Comparison of ENCODE assay signal across 9 cellular contexts in the genomic region with DNA sequence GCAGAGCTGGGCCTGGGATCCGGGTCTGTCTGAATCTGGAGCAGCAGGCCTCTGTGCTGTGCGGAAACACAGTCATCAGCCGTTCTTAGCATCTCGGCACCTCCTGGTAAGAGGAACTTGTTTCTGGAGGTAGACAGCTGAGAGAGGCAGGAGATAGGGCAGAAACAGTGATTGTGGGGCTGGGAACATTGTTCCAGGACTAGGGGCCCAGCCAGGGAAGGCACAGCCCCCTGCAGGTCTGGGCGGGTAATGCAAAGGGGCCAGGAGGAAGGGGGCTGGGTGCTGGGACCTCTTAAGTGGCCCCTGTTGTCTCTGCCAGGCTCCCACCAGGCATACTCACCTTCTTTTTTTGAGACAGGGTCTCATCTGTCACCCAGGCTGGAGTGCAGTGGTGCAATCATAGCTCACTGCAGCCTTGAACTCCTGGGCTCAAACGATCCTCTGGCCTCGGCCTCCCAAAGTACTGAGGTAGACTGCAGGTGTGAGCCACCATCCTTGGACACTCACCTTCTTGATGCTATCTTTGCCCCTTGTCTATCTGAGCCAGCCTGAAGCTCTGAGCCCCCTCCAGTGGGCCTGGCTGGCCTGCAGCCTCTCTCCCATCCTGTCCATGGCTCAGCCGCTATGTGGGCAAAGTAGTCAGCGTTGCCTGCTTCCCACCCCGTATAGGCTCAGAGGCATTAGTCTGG.
DNase-seq lines count a peak whose midpoint lies in the region; ATAC-seq and TF ChIP-seq lines count a peak whose summit lies in the region.
"Had no signal": no experiment of that assay in that cellular context is flagged by ENCODE, and none has a peak within 500 bp of the region (broad histone marks: within the 10 kb centered on the region; RNA-seq: fewer than 3 reads in every experiment).

No MANE protein-coding gene starts in this region.

- no peaks in the 10 kb centered on the region for H4K20me1 ChIP-seq in OCI-LY7 (ENCODE audit: insufficient read depth, low read length)

- no peak for TF ChIP-seq POLR2A in esophagus squamous epithelium (IDR thresholded peaks at IDR 0.05)

- BruUV-seq in OCI-LY7 (replicated peaks; lab: Mats Ljungman, UMichigan) = no TSS peak

- no peak for ATAC-seq in GM18861 (IDR thresholded peaks at IDR 0.05; ENCODE audit: unreplicated experiment)
- ATAC-seq in stimulated activated effector memory CD8-positive, alpha-beta T cell treated with anti-CD3 and anti-CD28 coated beads, Interleukin-12 subunit alpha, Interleukin-12 subunit beta, amount 100 ng/mL, for 72 hours = no peak

- intact Hi-C loops in OCI-LY7 (cut with micrococcal nuclease; ENCODE audit: unreplicated experiment) (no loop called here), esophagus squamous epithelium (cut with DNase I) (no loop called here)

- TF ChIP-seq CTCF in OCI-LY7 (conservative IDR thresholded peaks at IDR 0.05; ENCODE audit: low read length) = peak; percentile 72
- peak; percentile 43 for TF ChIP-seq CTCF in foreskin fibroblast (IDR thresholded peaks at IDR 0.05; ENCODE audit: low read depth, low read length)
- TF ChIP-seq CTCF in esophagus squamous epithelium (IDR thresholded peaks at IDR 0.05) = peak in 3 of 6 experiments; percentile 8 to 48 (median 19)

- POLR2A ChIA-PET in OCI-LY7 (lab: Charles Lee) = interaction anchor here (0.7 kb wide), 1 partner anchor 1964 kb away, joined by 3 read pairs; no protein-coding TSS in a partner anchor

- DNase-seq in ACHN (peak; percentile 11), ELF-1 (ENCODE audit: low read depth, low spot score) (peak; percentile 80), OCI-LY7 (ENCODE audit: low spot score) (peak; percentile 23), foreskin fibroblast (no peak), esophagus squamous epithelium (lab: John Stamatoyannopoulos, UW) (no peak), G401 (ENCODE audit: low spot score) (no peak)
- no peak for DNase-seq in stimulated activated effector memory CD8-positive, alpha-beta T cell treated with anti-CD3 and anti-CD28 coated beads, Interleukin-12 subunit alpha, Interleukin-12 subunit beta, amount 100 ng/mL, for 72 hours (ENCODE audit: low spot score in 2 of 2)

- no peaks in the 10 kb centered on the region for H3K36me3 ChIP-seq in OCI-LY7 (ENCODE audit: insufficient read depth, low read length)
- no peaks in the 10 kb centered on the region for H3K36me3 ChIP-seq in esophagus squamous epithelium

- CTCF ChIA-PET in OCI-LY7 (lab: Charles Lee; ENCODE audit: unreplicated experiment) = no interaction called here

- H3K4me3 ChIP-seq in OCI-LY7 (ENCODE audit: low read depth, low read length, poor library complexity, severe bottlenecking) = no peak overlapping the region
- H3K4me3 ChIP-seq in foreskin fibroblast (ENCODE audit: low read depth in 1 of 2, low read length in 2 of 2) = no peak overlapping the region
- H3K4me3 ChIP-seq in esophagus squamous epithelium = no peak overlapping the region

- H3K27ac Mint-ChIP-seq in stimulated activated effector memory CD8-positive, alpha-beta T cell treated with anti-CD3 and anti-CD28 coated beads, Interleukin-12 subunit alpha, Interleukin-12 subunit beta, amount 100 ng/mL, for 72 hours = no peak overlapping the region
- H3K27ac Mint-ChIP-seq: T-helper 1 cell treated with Interleukin-12 subunit alpha and Interleukin-12 subunit beta and Interleukin-4 antibody, amounts not matched to agents 30 μg/mL and 1 μg/mL, for 36 hours had no signal

- no peaks in the 10 kb centered on the region for H3K4me1 Mint-ChIP-seq in stimulated activated effector memory CD8-positive, alpha-beta T cell treated with anti-CD3 and anti-CD28 coated beads, Interleukin-12 subunit alpha, Interleukin-12 subunit beta, amount 100 ng/mL, for 72 hours

- H3K27ac ChIP-seq in OCI-LY7 (ENCODE audit: low read depth, low read length, poor library complexity, severe bottlenecking) = no peak overlapping the region
- H3K27ac ChIP-seq in esophagus squamous epithelium = no peak overlapping the region

- H3K9me2 ChIP-seq in OCI-LY7 (ENCODE audit: insufficient read depth, low read length) = no peaks in the 10 kb centered on the region

- H3K4me3 Mint-ChIP-seq in stimulated activated effector memory CD8-positive, alpha-beta T cell treated with anti-CD3 and anti-CD28 coated beads, Interleukin-12 subunit alpha, Interleukin-12 subunit beta, amount 100 ng/mL, for 72 hours = no peak overlapping the region
- H3K4me3 Mint-ChIP-seq: T-helper 1 cell treated with Interleukin-12 subunit alpha and Interleukin-12 subunit beta and Interleukin-4 antibody, amounts not matched to agents 30 μg/mL and 1 μg/mL, for 36 hours had no signal

- in situ Hi-C loops in ACHN (cut with HindIII; ENCODE audit: low pct_ligation_motif_present, low pct_unique_long_range_greater_than_20kb, low sequenced_read_pairs) = no loop called here
- in situ Hi-C loops in G401 (cut with HindIII; ENCODE audit: low sequenced_read_pairs) = no loop called here

- no peaks in the 10 kb centered on the region for H3K9me3 Mint-ChIP-seq in stimulated activated effector memory CD8-positive, alpha-beta T cell treated with anti-CD3 and anti-CD28 coated beads, Interleukin-12 subunit alpha, Interleukin-12 subunit beta, amount 100 ng/mL, for 72 hours
- H3K9me3 Mint-ChIP-seq: T-helper 1 cell treated with Interleukin-12 subunit alpha and Interleukin-12 subunit beta and Interleukin-4 antibody, amounts not matched to agents 30 μg/mL and 1 μg/mL, for 36 hours had no signal

- H3K4me2 ChIP-seq in OCI-LY7 (ENCODE audit: low read length) = no peak overlapping the region

- no peaks in the 10 kb centered on the region for H3K9me3 ChIP-seq in OCI-LY7 (ENCODE audit: low read length)
- no peaks in the 10 kb centered on the region for H3K9me3 ChIP-seq in esophagus squamous epithelium

- 88 to 97% methylated on average over 6 to 8 of the region's 10 CpGs for WGBS in esophagus squamous epithelium, 2 donors

- peaks cover 0 to 51% (median 0%) of the 10 kb centered on the region in 4 donors for H3K27me3 ChIP-seq in esophagus squamous epithelium

- H3K4me1 ChIP-seq in OCI-LY7 (ENCODE audit: insufficient read depth, low read length, poor library complexity, severe bottlenecking) (no peaks in the 10 kb centered on the region), esophagus squamous epithelium (no peaks in the 10 kb centered on the region)

- no peaks in the 10 kb centered on the region for H3K36me3 Mint-ChIP-seq in stimulated activated effector memory CD8-positive, alpha-beta T cell treated with anti-CD3 and anti-CD28 coated beads, Interleukin-12 subunit alpha, Interleukin-12 subunit beta, amount 100 ng/mL, for 72 hours

- H3K79me2 ChIP-seq in OCI-LY7 (ENCODE audit: insufficient read depth, low read depth, low read length) = no peaks in the 10 kb centered on the region

- no peak overlapping the region for H2AFZ ChIP-seq in OCI-LY7 (ENCODE audit: low read length)

Comparison
In these comparisons a context has a peak if more than half of its experiments do, and no peak if none do; other contexts are left out.
1. DNase-seq: peak in ACHN (single experiment), ELF-1 (single experiment) and OCI-LY7 (single experiment); none in foreskin fibroblast (0 of 2), esophagus squamous epithelium (single experiment), G401 (single experiment) and stimulated activated effector memory CD8-positive, alpha-beta T cell treated with anti-CD3 and anti-CD28 coated beads, Interleukin-12 subunit alpha, Interleukin-12 subunit beta, amount 100 ng/mL, for 72 hours (0 of 2).